In genomic region chrX:71532078-71532752, GRCh38 we compare ENCODE assay signal across 8 cellular contexts. TPM values are rescaled to one million over a fixed set of nuclear protein-coding genes. Genes with fewer than 3 reads are reported as not detected.
DNase-seq lines count a peak whose midpoint lies in the region; ATAC-seq and TF ChIP-seq lines count a peak whose summit lies in the region.

No MANE protein-coding gene starts in this region.

- H3F3A ChIP-seq in neural cell (ENCODE audit: insufficient read depth, low read length, poor library complexity, severe bottlenecking): no peaks in the 10 kb centered on the region

- H3K9ac ChIP-seq in neural cell (ENCODE audit: low read length): peak overlapping the region; percentile 31

- DNase-seq in GDM1 (lab: John Stamatoyannopoulos, UW): peak; percentile 17
- peak; percentile 65 for DNase-seq in NCI-H82 (lab: John Stamatoyannopoulos, UW)
- DNase-seq in activated T-cell treated with anti-CD3 and anti-CD28 coated beads for 48 hours (ENCODE audit: low read depth): peak; percentile 22
- no peak for DNase-seq in aorta

- TF ChIP-seq EP300 in neural cell (conservative IDR thresholded peaks at IDR 0.05; ENCODE audit: poor library complexity, severe bottlenecking): no peak

- ATAC-seq in HG02623 (IDR thresholded peaks at IDR 0.05; ENCODE audit: unreplicated experiment) (peak; percentile 4), esophagus mucosa (peak; percentile 70), aorta (ENCODE audit: low FRiP score) (no peak), GM18861 (IDR thresholded peaks at IDR 0.05; ENCODE audit: unreplicated experiment) (no peak)

- H3K9me3 ChIP-seq in neural cell (ENCODE audit: low read length) (no peaks in the 10 kb centered on the region), aorta (ENCODE audit: control insufficient read depth, low read length) (no peaks in the 10 kb centered on the region)

- H3K27me3 ChIP-seq in neural cell (ENCODE audit: insufficient read depth, low read depth, low read length) (no peaks in the 10 kb centered on the region), aorta (ENCODE audit: control insufficient read depth in 1 of 2, insufficient read depth in 2 of 2, low read length in 1 of 2) (no peaks in the 10 kb centered on the region)

- H3K4me3 ChIP-seq in neural cell (ENCODE audit: low read length) (peak overlapping the region; percentile 87), aorta (ENCODE audit: low read length in 2 of 2) (peak overlapping the region; percentile 34 to 53)

- H2AFZ ChIP-seq in neural cell (ENCODE audit: low read depth, low read length): peak overlapping the region; percentile 33

- peak overlapping the region; percentile 45 for H3K27ac ChIP-seq in neural cell (ENCODE audit: low read length)
- H3K27ac ChIP-seq in aorta (ENCODE audit: low read depth in 1 of 2, low read length in 2 of 2): peak overlapping the region in 1 of 2 donors; percentile 66

- WGBS in aorta, 2 donors: 1 to 24% methylated on average over 25 of the region's 25 CpGs

- H3K4me2 ChIP-seq in neural cell (ENCODE audit: low read length): peak overlapping the region; percentile 59

- no peak for TF ChIP-seq CTCF in neural cell (IDR thresholded peaks at IDR 0.05; ENCODE audit: poor library complexity, severe bottlenecking)

- H3K36me3 ChIP-seq in neural cell (ENCODE audit: insufficient read depth, low read length) (no peaks in the 10 kb centered on the region), aorta (ENCODE audit: control insufficient read depth in 1 of 2, insufficient read depth in 2 of 2, low read length in 1 of 2) (no peaks in the 10 kb centered on the region)

- no peaks in the 10 kb centered on the region for H3K9me2 ChIP-seq in neural cell (ENCODE audit: insufficient read depth, low read length)

- TF ChIP-seq RAD21 in neural cell (conservative IDR thresholded peaks at IDR 0.05): no peak

- no peaks in the 10 kb centered on the region for H4K20me1 ChIP-seq in neural cell (ENCODE audit: insufficient read depth)

- intact Hi-C loops in aorta (cut with DNase I): no loop called here

- H3K79me2 ChIP-seq in neural cell (replicated peaks; ENCODE audit: insufficient read depth, low read length): peaks cover 37% of the 10 kb centered on the region

- H3K4me1 ChIP-seq in aorta (ENCODE audit: control insufficient read depth in 1 of 2, insufficient read depth in 2 of 2, low read length in 2 of 2): no peaks in the 10 kb centered on the region

TF ChIP-seq in neural cell, 6 proteins besides CTCF, POLR2A, EP300 and RAD21:
- TF ChIP-seq EZH2 (IDR thresholded peaks at IDR 0.05; ENCODE audit: borderline replicate concordance, insufficient read depth, low read length, poor library complexity, severe bottlenecking) (no peak), TAF1 (IDR thresholded peaks at IDR 0.05; ENCODE audit: low read depth) (no peak), REST (IDR thresholded peaks at IDR 0.05; ENCODE audit: borderline replicate concordance) (no peak), MXI1 (conservative IDR thresholded peaks at IDR 0.05; ENCODE audit: poor library complexity, severe bottlenecking) (no peak), SMC3 (conservative IDR thresholded peaks at IDR 0.05; ENCODE audit: poor library complexity) (no peak), POLR2AphosphoS5 (IDR thresholded peaks at IDR 0.05) (no peak)

RNA-seq across cellular contexts. Expression of gene OGT, which starts 0.7 kb away (rescaled TPM):
- 61.7 TPM for total RNA-seq in esophagus mucosa
- 322 and 340 TPM in 2 replicates for polyA plus RNA-seq in neural cell
- 222 and 256 TPM in 2 replicates for polyA minus RNA-seq in neural cell
- total RNA-seq in aorta: 100 to 1,000 TPM; 188 to 272 TPM
- 100 to 1,000 TPM in 1 of 2 donors, 10 to 100 TPM in 1; 10.1 to 107 TPM for polyA plus RNA-seq in aorta

RNA-seq across cellular contexts. Expression of gene GCNA, which starts 46.0 kb away (rescaled TPM):
- total RNA-seq in esophagus mucosa (0.68 TPM), aorta (1 to 10 TPM; 1.9 to 4.8 TPM)
- polyA plus RNA-seq in neural cell (11.0 and 14.6 TPM in 2 replicates), aorta (1 to 10 TPM in 1 of 2 donors, under 1 TPM in 1; 0.38 to 5.4 TPM)
- polyA minus RNA-seq in neural cell: 3.9 and 6.8 TPM in 2 replicates

Comparison
In these comparisons a context has a peak if more than half of its experiments do, and no peak if none do; other contexts are left out.
1. DNase-seq: peak in GDM1 (single experiment), NCI-H82 (single experiment) and activated T-cell treated with anti-CD3 and anti-CD28 coated beads for 48 hours (single experiment); none in aorta (0 of 2).
2. ATAC-seq: peak in HG02623 (single experiment) and esophagus mucosa (single experiment); none in aorta (single experiment) and GM18861 (single experiment).